8 cellular contexts compared by ENCODE assay signal in the genomic region with DNA sequence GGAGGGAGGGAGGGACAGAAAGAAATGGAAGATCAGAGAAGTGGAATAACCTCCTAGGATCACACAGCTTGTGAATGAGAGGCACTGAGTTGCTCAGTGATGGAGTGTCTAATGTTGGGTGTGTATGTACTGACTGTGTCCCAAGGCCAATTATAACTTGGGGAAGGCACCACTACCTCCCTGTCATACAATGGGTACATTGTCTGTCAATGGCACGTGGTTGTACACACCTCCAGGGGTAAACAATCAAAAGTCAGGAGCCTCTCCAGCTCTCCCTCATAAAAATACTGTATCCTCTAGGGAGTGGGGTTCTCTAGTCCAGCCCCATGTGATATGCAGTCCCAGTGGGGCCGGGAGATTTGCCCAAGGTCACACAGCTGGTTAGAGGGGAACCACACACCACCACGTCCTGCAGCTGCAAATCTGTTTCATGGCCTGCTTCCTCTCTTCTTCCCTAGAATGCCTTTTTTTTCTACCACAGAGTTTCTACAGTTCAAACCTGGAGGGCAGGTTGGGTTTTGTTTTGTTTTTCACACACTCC.
DNase-seq lines count a peak whose midpoint lies in the region; ATAC-seq and TF ChIP-seq lines count a peak whose summit lies in the region.

No MANE protein-coding gene starts in this region.

- no peak overlapping the region for H3K4me3 Mint-ChIP-seq in Calu3 (ENCODE audit: low read depth, unreplicated experiment)
- H3K4me3 Mint-ChIP-seq in activated naive CD8-positive, alpha-beta T cell treated with anti-CD3 and anti-CD28 coated beads, Interleukin-2, amount 50 U/mL, for 24 hours, result no peak overlapping the region

- no peak for TF ChIP-seq CTCF in Calu3 (IDR thresholded peaks at IDR 0.05; ENCODE audit: unreplicated experiment)

- DNase-seq in Calu3, result peak; percentile 28
- no peak for DNase-seq in activated naive CD8-positive, alpha-beta T cell treated with anti-CD3 and anti-CD28 coated beads, Interleukin-2, amount 50 U/mL, for 24 hours
- DNase-seq in hepatic stellate cell (ENCODE audit: low spot score), result no peak
- no peak for DNase-seq in GOT3 (lab: John Stamatoyannopoulos, UW)
- DNase-seq in NCI-H1417 (lab: John Stamatoyannopoulos, UW), result no peak
- no peak for DNase-seq in effector CD4-positive, alpha-beta T cell

- no peaks in the 10 kb centered on the region for H3K27me3 Mint-ChIP-seq in Calu3 (ENCODE audit: unreplicated experiment)
- peaks cover 7% of the 10 kb centered on the region for H3K27me3 Mint-ChIP-seq in activated naive CD8-positive, alpha-beta T cell treated with anti-CD3 and anti-CD28 coated beads, Interleukin-2, amount 50 U/mL, for 24 hours

- intact Hi-C loops in Calu3 (cut with micrococcal nuclease; ENCODE audit: unreplicated experiment), result no loop called here

- no peaks in the 10 kb centered on the region for H3K9me3 Mint-ChIP-seq in Calu3 (ENCODE audit: low read depth, unreplicated experiment)
- H3K9me3 Mint-ChIP-seq in activated naive CD8-positive, alpha-beta T cell treated with anti-CD3 and anti-CD28 coated beads, Interleukin-2, amount 50 U/mL, for 24 hours, result no peaks in the 10 kb centered on the region

- peaks cover 7% of the 10 kb centered on the region for H3K36me3 Mint-ChIP-seq in Calu3 (ENCODE audit: insufficient read depth, unreplicated experiment)
- H3K36me3 Mint-ChIP-seq in activated naive CD8-positive, alpha-beta T cell treated with anti-CD3 and anti-CD28 coated beads, Interleukin-2, amount 50 U/mL, for 24 hours (ENCODE audit: low read depth), result no peaks in the 10 kb centered on the region

- CTCF ChIA-PET in Calu3 (lab: Charles Lee), result interaction anchor here (0.7 kb wide), 1 partner anchor 142 kb away, joined by 3 read pairs; no protein-coding TSS in a partner anchor

- H3K4me1 Mint-ChIP-seq in Calu3 (ENCODE audit: low read depth, unreplicated experiment), result no peaks in the 10 kb centered on the region
- H3K4me1 Mint-ChIP-seq in activated naive CD8-positive, alpha-beta T cell treated with anti-CD3 and anti-CD28 coated beads, Interleukin-2, amount 50 U/mL, for 24 hours, result peaks cover 35% of the 10 kb centered on the region

- peak; percentile 82 for ATAC-seq in GM19463 (IDR thresholded peaks at IDR 0.05; ENCODE audit: unreplicated experiment)
- peak; percentile 86 for ATAC-seq in HG03442 (IDR thresholded peaks at IDR 0.05; ENCODE audit: unreplicated experiment)
- ATAC-seq in activated naive CD8-positive, alpha-beta T cell treated with anti-CD3 and anti-CD28 coated beads, Interleukin-2, amount 50 U/mL, for 24 hours, result peak; percentile 25

- H3K27ac Mint-ChIP-seq in Calu3 (ENCODE audit: unreplicated experiment), result no peak overlapping the region
- H3K27ac Mint-ChIP-seq in activated naive CD8-positive, alpha-beta T cell treated with anti-CD3 and anti-CD28 coated beads, Interleukin-2, amount 50 U/mL, for 24 hours, result no peak overlapping the region

- BruUV-seq in Calu3 (replicated peaks; lab: Mats Ljungman, UMichigan), result no TSS peak

Comparison
In these comparisons a context has a peak if more than half of its experiments do, and no peak if none do; other contexts are left out.
1. ATAC-seq: peak in every context shown above with its lines; median percentile 86 in HG03442; 82 in GM19463; 25 in activated naive CD8-positive, alpha-beta T cell treated with anti-CD3 and anti-CD28 coated beads, Interleukin-2, amount 50 U/mL, for 24 hours.